17 cellular contexts compared by ENCODE assay signal in the genomic region with DNA sequence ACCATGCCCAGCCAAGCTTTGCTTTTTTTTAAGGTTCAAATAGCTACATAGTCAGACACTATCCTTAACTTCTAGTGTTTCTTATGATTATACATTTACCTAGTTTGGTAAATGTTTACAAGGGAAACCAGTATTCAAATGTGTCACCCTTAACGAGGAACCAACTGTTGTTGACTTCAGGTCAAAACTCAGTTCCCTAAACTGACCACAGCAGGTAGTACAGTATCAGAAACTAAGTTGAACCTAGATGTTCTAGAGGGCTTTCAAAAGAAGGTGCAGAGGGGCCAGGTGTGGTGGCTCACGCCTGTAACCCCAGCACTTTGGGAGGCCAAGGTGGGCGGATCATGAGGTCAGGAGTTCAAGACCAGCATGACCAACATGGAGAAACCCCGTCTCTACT. TPM values are rescaled to one million over a fixed set of nuclear protein-coding genes. Genes with fewer than 3 reads are reported as not detected.
DNase-seq lines count a peak whose midpoint lies in the region; ATAC-seq, FAIRE-seq and TF ChIP-seq lines count a peak whose summit lies in the region.
"Had no signal": no experiment of that assay in that cellular context is flagged by ENCODE, and none has a peak within 500 bp of the region (broad histone marks: within the 10 kb centered on the region; RNA-seq: fewer than 3 reads in every experiment).

No MANE protein-coding gene starts in this region.

- no peak overlapping the region for H2AFZ ChIP-seq in astrocyte (ENCODE audit: low read depth, low read length)

- H3K4me2 ChIP-seq in astrocyte (ENCODE audit: low read length): no peak overlapping the region

- H3K4me1 ChIP-seq in astrocyte (ENCODE audit: insufficient read depth, low read length) (peaks cover 2% of the 10 kb centered on the region), sigmoid colon (peaks cover 0 to 23% (median 16%) of the 10 kb centered on the region in 4 donors)
- H3K4me1 ChIP-seq: Caco-2 had no signal

- no peak for TF ChIP-seq POLR2A in sigmoid colon (IDR thresholded peaks at IDR 0.05)

- H3K9me3 Mint-ChIP-seq in astrocyte (ENCODE audit: unreplicated experiment) (no peaks in the 10 kb centered on the region), WTC11 (no peaks in the 10 kb centered on the region)

- H3K27me3 Mint-ChIP-seq in astrocyte (ENCODE audit: low read depth, unreplicated experiment) (no peaks in the 10 kb centered on the region), WTC11 (ENCODE audit: low read depth) (no peaks in the 10 kb centered on the region)

- intact Hi-C loops in sigmoid colon (cut with DNase I): no loop called here

- peaks cover 3% of the 10 kb centered on the region for H3K36me3 Mint-ChIP-seq in astrocyte (ENCODE audit: low read depth, unreplicated experiment)
- peaks cover 46% of the 10 kb centered on the region for H3K36me3 Mint-ChIP-seq in WTC11
- H3K36me3 Mint-ChIP-seq: CD14-positive monocyte; CD8-positive, alpha-beta memory T cell had no signal

- no peaks in the 10 kb centered on the region for H3K79me2 ChIP-seq in astrocyte (ENCODE audit: insufficient read depth, low read length)

- 83 to 93% methylated on average over 4 of the region's 4 CpGs for WGBS in sigmoid colon, 2 donors

- ATAC-seq in HG02938 (IDR thresholded peaks at IDR 0.05; ENCODE audit: unreplicated experiment): peak; percentile 75
- ATAC-seq in WTC11: no peak

- TF ChIP-seq CTCF in astrocyte (IDR thresholded peaks at IDR 0.05; ENCODE audit: insufficient read depth, low read depth, low read length): no peak
- TF ChIP-seq CTCF in sigmoid colon (IDR thresholded peaks at IDR 0.05): no peak
- TF ChIP-seq CTCF in WTC11 (IDR thresholded peaks at IDR 0.05): no peak

- peaks cover 8% of the 10 kb centered on the region for H4K20me1 ChIP-seq in astrocyte (ENCODE audit: insufficient read depth, low read length)

- TF ChIP-seq EP300 in sigmoid colon (IDR thresholded peaks at IDR 0.05): no peak

- H3K4me3 Mint-ChIP-seq in astrocyte (ENCODE audit: unreplicated experiment) (no peak overlapping the region), WTC11 (no peak overlapping the region)
- H3K4me3 Mint-ChIP-seq: CD14-positive monocyte; CD8-positive, alpha-beta memory T cell had no signal

- H3K9ac ChIP-seq in astrocyte (ENCODE audit: low read length): no peak overlapping the region

- CTCF ChIA-PET in WTC11 (lab: Charles Lee): interaction anchor here (0.7 kb wide), 1 partner anchor 13 kb away, joined by 4 read pairs; no protein-coding TSS in a partner anchor

- H3K36me3 ChIP-seq in astrocyte (ENCODE audit: insufficient read depth, low read length) (no peaks in the 10 kb centered on the region), sigmoid colon (no peaks in the 10 kb centered on the region)

- DNase-seq in GM18507 (ENCODE audit: extremely low spot score, insufficient read length, low read depth) (no peak), astrocyte (ENCODE audit: low read depth) (no peak), sigmoid colon (no peak), NCI-H1694 (lab: John Stamatoyannopoulos, UW) (no peak), SW480 (ENCODE audit: low spot score) (no peak), WTC11 (ENCODE audit: low spot score) (no peak)
- DNase-seq: Caco-2; CD8-positive, alpha-beta memory T cell; DND-41; GDM1; IMR-90; KBM-7 had no signal

- no peak overlapping the region for H3K4me3 ChIP-seq in astrocyte (ENCODE audit: insufficient read depth, low read depth, low read length)
- H3K4me3 ChIP-seq in sigmoid colon: no peak overlapping the region
- H3K4me3 ChIP-seq: HAP-1 had no signal

- peak; percentile 82 for FAIRE-seq in GM18507 (lab: Jason Lieb, UNC)
- FAIRE-seq in astrocyte (lab: Jason Lieb, UNC): peak; percentile 85
- FAIRE-seq: H1 had no signal

- peaks cover 18% of the 10 kb centered on the region for H3K4me1 Mint-ChIP-seq in astrocyte (ENCODE audit: low read depth, unreplicated experiment)
- H3K4me1 Mint-ChIP-seq in WTC11: peaks cover 39% of the 10 kb centered on the region
- H3K4me1 Mint-ChIP-seq: CD14-positive monocyte; CD8-positive, alpha-beta memory T cell had no signal

- H3K27ac Mint-ChIP-seq in astrocyte (ENCODE audit: unreplicated experiment): no peak overlapping the region
- H3K27ac Mint-ChIP-seq in WTC11: no peak overlapping the region
- H3K27ac Mint-ChIP-seq: CD8-positive, alpha-beta memory T cell had no signal

- H3K27me3 ChIP-seq in astrocyte (ENCODE audit: insufficient read depth, low read length) (no peaks in the 10 kb centered on the region), sigmoid colon (no peaks in the 10 kb centered on the region)

- H3K9me3 ChIP-seq in astrocyte (ENCODE audit: insufficient read depth, low read depth, low read length) (no peaks in the 10 kb centered on the region), sigmoid colon (no peaks in the 10 kb centered on the region)
- H3K9me3 ChIP-seq: Caco-2, HAP-1 had no signal

- H3K27ac ChIP-seq in astrocyte (ENCODE audit: low read depth, low read length) (no peak overlapping the region), sigmoid colon (peak overlapping the region in 3 of 4 donors; percentile 42 to 71 (median 70))
- H3K27ac ChIP-seq: 22Rv1 had no signal

- POLR2A ChIA-PET in WTC11 (lab: Charles Lee): no interaction called here

TF ChIP-seq in WTC11, 78 proteins besides CTCF, POLR2A, EP300 and RAD21 (continues in another document):
- no peak for TF ChIP-seq SP1 (CRISPR knock-in tag; conservative IDR thresholded peaks at IDR 0.05)
- TF ChIP-seq, protein P1, sequence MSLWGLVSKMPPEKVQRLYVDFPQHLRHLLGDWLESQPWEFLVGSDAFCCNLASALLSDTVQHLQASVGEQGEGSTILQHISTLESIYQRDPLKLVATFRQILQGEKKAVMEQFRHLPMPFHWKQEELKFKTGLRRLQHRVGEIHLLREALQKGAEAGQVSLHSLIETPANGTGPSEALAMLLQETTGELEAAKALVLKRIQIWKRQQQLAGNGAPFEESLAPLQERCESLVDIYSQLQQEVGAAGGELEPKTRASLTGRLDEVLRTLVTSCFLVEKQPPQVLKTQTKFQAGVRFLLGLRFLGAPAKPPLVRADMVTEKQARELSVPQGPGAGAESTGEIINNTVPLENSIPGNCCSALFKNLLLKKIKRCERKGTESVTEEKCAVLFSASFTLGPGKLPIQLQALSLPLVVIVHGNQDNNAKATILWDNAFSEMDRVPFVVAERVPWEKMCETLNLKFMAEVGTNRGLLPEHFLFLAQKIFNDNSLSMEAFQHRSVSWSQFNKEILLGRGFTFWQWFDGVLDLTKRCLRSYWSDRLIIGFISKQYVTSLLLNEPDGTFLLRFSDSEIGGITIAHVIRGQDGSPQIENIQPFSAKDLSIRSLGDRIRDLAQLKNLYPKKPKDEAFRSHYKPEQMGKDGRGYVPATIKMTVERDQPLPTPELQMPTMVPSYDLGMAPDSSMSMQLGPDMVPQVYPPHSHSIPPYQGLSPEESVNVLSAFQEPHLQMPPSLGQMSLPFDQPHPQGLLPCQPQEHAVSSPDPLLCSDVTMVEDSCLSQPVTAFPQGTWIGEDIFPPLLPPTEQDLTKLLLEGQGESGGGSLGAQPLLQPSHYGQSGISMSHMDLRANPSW (CRISPR knock-in tag; conservative IDR thresholded peaks at IDR 0.05; ENCODE audit: low read depth): no peak
- no peak for TF ChIP-seq NFYB (CRISPR knock-in tag; conservative IDR thresholded peaks at IDR 0.05; ENCODE audit: low read depth)
- no peak for TF ChIP-seq ETV6 (CRISPR knock-in tag; IDR thresholded peaks at IDR 0.05)
- TF ChIP-seq, protein P2, sequence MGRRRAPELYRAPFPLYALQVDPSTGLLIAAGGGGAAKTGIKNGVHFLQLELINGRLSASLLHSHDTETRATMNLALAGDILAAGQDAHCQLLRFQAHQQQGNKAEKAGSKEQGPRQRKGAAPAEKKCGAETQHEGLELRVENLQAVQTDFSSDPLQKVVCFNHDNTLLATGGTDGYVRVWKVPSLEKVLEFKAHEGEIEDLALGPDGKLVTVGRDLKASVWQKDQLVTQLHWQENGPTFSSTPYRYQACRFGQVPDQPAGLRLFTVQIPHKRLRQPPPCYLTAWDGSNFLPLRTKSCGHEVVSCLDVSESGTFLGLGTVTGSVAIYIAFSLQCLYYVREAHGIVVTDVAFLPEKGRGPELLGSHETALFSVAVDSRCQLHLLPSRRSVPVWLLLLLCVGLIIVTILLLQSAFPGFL (CRISPR knock-in tag; IDR thresholded peaks at IDR 0.05; ENCODE audit: borderline replicate concordance): no peak
- no peak for TF ChIP-seq NFATC4 (CRISPR knock-in tag; IDR thresholded peaks at IDR 0.05)
- TF ChIP-seq, protein P3, sequence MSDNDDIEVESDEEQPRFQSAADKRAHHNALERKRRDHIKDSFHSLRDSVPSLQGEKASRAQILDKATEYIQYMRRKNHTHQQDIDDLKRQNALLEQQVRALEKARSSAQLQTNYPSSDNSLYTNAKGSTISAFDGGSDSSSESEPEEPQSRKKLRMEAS (CRISPR knock-in tag; IDR thresholded peaks at IDR 0.05): no peak
- TF ChIP-seq CBFB (CRISPR knock-in tag; IDR thresholded peaks at IDR 0.05; ENCODE audit: low read depth): no peak
- TF ChIP-seq GTF2I (CRISPR knock-in tag; conservative IDR thresholded peaks at IDR 0.05): no peak
- no peak for TF ChIP-seq ZNF396 (CRISPR knock-in tag; IDR thresholded peaks at IDR 0.05; ENCODE audit: borderline replicate concordance)
- no peak for TF ChIP-seq MXD4 (CRISPR knock-in tag; IDR thresholded peaks at IDR 0.05; ENCODE audit: borderline replicate concordance)
- no peak for TF ChIP-seq ZNF423 (CRISPR knock-in tag; IDR thresholded peaks at IDR 0.05)
- TF ChIP-seq, protein P4, sequence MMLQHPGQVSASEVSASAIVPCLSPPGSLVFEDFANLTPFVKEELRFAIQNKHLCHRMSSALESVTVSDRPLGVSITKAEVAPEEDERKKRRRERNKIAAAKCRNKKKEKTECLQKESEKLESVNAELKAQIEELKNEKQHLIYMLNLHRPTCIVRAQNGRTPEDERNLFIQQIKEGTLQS (CRISPR knock-in tag; conservative IDR thresholded peaks at IDR 0.05): no peak
- no peak for TF ChIP-seq RORB (CRISPR knock-in tag; IDR thresholded peaks at IDR 0.05)
- TF ChIP-seq, protein P5, sequence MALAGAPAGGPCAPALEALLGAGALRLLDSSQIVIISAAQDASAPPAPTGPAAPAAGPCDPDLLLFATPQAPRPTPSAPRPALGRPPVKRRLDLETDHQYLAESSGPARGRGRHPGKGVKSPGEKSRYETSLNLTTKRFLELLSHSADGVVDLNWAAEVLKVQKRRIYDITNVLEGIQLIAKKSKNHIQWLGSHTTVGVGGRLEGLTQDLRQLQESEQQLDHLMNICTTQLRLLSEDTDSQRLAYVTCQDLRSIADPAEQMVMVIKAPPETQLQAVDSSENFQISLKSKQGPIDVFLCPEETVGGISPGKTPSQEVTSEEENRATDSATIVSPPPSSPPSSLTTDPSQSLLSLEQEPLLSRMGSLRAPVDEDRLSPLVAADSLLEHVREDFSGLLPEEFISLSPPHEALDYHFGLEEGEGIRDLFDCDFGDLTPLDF (CRISPR knock-in tag; IDR thresholded peaks at IDR 0.05): no peak

RNA-seq across cellular contexts. Expression of a gene that starts 11.3 kb away (rescaled TPM):
- total RNA-seq in astrocyte (71.9 and 86.4 TPM in 2 replicates), sigmoid colon (10 to 100 TPM; 25.3 to 45.7 (median 28.1) TPM), WTC11 (2021) (120 to 144 TPM (median 120 TPM) in 3 replicates)
- 1 to 10 TPM; 1.2 to 9.4 (median 2.3) TPM for polyA plus RNA-seq in sigmoid colon
- total RNA-seq: CD8-positive, alpha-beta memory T cell had no signal
- polyA plus RNA-seq: CD8-positive, alpha-beta memory T cell had no signal
